In genomic region chr4:153341575-153342090, GRCh38 we compare ENCODE assay signal across 1 cellular context.
TF ChIP-seq lines count a peak whose summit lies in the region.

No MANE protein-coding gene starts in this region.

TF ChIP-seq in K562, 482 proteins besides CTCF, POLR2A, EP300 and RAD21 (continued from another document and continues in another):
- TF ChIP-seq TEAD4 (IDR thresholded peaks at IDR 0.05; ENCODE audit: low read length): peak; percentile 42; the same call in 1 of the 2 replicates
- TF ChIP-seq TEAD4 (CRISPR knock-in tag; IDR thresholded peaks at IDR 0.05; ENCODE audit: borderline replicate concordance): no peak
- TF ChIP-seq FOSL1 (tag; conservative IDR thresholded peaks at IDR 0.05): peak; percentile 92
- no peak for TF ChIP-seq NUFIP1 (IDR thresholded peaks at IDR 0.05; ENCODE audit: partially characterized antibody)
- TF ChIP-seq XRCC3 (IDR thresholded peaks at IDR 0.05): no peak
- TF ChIP-seq ZNF143 (CRISPR knock-in tag; IDR thresholded peaks at IDR 0.05): no peak
- no peak for TF ChIP-seq POLR2AphosphoS2 (IDR thresholded peaks at IDR 0.05; ENCODE audit: low read length)
- TF ChIP-seq CBX1 (IDR thresholded peaks at IDR 0.05; ENCODE audit: low read depth): no peak
- TF ChIP-seq SETDB1 (IDR thresholded peaks at IDR 0.05; ENCODE audit: low read length): no peak
- no peak for TF ChIP-seq TFAM (CRISPR knock-in tag; conservative IDR thresholded peaks at IDR 0.05)
- peak; percentile 23; the same call in 1 of the 2 replicates for TF ChIP-seq CEBPG (CRISPR knock-in tag; IDR thresholded peaks at IDR 0.05)
- no peak for TF ChIP-seq CEBPG (tag; conservative IDR thresholded peaks at IDR 0.05 in 1 of 2, IDR thresholded peaks at IDR 0.05 in 1 of 2)
- no peak for TF ChIP-seq SRSF7 (optimal IDR thresholded peaks at IDR 0.05; ENCODE audit: low read depth, low read length)
- peak; percentile 98 for TF ChIP-seq SPI1 (IDR thresholded peaks at IDR 0.05; ENCODE audit: borderline replicate concordance, low read depth, low read length)
- no peak for TF ChIP-seq KAT8 (IDR thresholded peaks at IDR 0.05; ENCODE audit: low read depth)
- TF ChIP-seq MEF2D (tag; conservative IDR thresholded peaks at IDR 0.05; ENCODE audit: low read depth): peak; percentile 91
- TF ChIP-seq, protein P1, sequence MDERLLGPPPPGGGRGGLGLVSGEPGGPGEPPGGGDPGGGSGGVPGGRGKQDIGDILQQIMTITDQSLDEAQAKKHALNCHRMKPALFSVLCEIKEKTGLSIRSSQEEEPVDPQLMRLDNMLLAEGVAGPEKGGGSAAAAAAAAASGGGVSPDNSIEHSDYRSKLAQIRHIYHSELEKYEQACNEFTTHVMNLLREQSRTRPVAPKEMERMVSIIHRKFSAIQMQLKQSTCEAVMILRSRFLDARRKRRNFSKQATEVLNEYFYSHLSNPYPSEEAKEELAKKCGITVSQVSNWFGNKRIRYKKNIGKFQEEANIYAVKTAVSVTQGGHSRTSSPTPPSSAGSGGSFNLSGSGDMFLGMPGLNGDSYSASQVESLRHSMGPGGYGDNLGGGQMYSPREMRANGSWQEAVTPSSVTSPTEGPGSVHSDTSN (CRISPR knock-in tag; IDR thresholded peaks at IDR 0.05; ENCODE audit: low read depth): no peak
- TF ChIP-seq, protein P1 (tag; conservative IDR thresholded peaks at IDR 0.05; ENCODE audit: low read depth): peak; percentile 55
- TF ChIP-seq JUND (IDR thresholded peaks at IDR 0.05; ENCODE audit: borderline replicate concordance, low read depth, low read length): peak; percentile 92
- peak; percentile 93; the same call in 2 of the 3 replicates for TF ChIP-seq JUND (tag; IDR thresholded peaks at IDR 0.05; ENCODE audit: borderline replicate concordance, low read depth, low read length)
- TF ChIP-seq, protein P2, sequence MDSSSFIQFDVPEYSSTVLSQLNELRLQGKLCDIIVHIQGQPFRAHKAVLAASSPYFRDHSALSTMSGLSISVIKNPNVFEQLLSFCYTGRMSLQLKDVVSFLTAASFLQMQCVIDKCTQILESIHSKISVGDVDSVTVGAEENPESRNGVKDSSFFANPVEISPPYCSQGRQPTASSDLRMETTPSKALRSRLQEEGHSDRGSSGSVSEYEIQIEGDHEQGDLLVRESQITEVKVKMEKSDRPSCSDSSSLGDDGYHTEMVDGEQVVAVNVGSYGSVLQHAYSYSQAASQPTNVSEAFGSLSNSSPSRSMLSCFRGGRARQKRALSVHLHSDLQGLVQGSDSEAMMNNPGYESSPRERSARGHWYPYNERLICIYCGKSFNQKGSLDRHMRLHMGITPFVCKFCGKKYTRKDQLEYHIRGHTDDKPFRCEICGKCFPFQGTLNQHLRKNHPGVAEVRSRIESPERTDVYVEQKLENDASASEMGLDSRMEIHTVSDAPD (CRISPR knock-in tag; IDR thresholded peaks at IDR 0.05): no peak
- TF ChIP-seq ZNF586 (CRISPR knock-in tag; conservative IDR thresholded peaks at IDR 0.05): no peak
- no peak for TF ChIP-seq CAMTA2 (CRISPR knock-in tag; conservative IDR thresholded peaks at IDR 0.05)
- TF ChIP-seq RBM39 (optimal IDR thresholded peaks at IDR 0.05; ENCODE audit: low read depth, low read length): no peak
- TF ChIP-seq, protein P3, sequence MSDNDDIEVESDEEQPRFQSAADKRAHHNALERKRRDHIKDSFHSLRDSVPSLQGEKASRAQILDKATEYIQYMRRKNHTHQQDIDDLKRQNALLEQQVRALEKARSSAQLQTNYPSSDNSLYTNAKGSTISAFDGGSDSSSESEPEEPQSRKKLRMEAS (CRISPR knock-in tag; IDR thresholded peaks at IDR 0.05): no peak
- TF ChIP-seq ETV1 (tag; conservative IDR thresholded peaks at IDR 0.05; ENCODE audit: low read depth): peak; percentile 39
- TF ChIP-seq AFF1 (IDR thresholded peaks at IDR 0.05; ENCODE audit: low read depth in 1 of 2, partially characterized antibody in 2 of 2): no peak
- no peak for TF ChIP-seq PHF21A (IDR thresholded peaks at IDR 0.05; ENCODE audit: borderline replicate concordance, low read depth)
- no peak for TF ChIP-seq ZNF518B (CRISPR knock-in tag; IDR thresholded peaks at IDR 0.05)
- TF ChIP-seq, protein P4, sequence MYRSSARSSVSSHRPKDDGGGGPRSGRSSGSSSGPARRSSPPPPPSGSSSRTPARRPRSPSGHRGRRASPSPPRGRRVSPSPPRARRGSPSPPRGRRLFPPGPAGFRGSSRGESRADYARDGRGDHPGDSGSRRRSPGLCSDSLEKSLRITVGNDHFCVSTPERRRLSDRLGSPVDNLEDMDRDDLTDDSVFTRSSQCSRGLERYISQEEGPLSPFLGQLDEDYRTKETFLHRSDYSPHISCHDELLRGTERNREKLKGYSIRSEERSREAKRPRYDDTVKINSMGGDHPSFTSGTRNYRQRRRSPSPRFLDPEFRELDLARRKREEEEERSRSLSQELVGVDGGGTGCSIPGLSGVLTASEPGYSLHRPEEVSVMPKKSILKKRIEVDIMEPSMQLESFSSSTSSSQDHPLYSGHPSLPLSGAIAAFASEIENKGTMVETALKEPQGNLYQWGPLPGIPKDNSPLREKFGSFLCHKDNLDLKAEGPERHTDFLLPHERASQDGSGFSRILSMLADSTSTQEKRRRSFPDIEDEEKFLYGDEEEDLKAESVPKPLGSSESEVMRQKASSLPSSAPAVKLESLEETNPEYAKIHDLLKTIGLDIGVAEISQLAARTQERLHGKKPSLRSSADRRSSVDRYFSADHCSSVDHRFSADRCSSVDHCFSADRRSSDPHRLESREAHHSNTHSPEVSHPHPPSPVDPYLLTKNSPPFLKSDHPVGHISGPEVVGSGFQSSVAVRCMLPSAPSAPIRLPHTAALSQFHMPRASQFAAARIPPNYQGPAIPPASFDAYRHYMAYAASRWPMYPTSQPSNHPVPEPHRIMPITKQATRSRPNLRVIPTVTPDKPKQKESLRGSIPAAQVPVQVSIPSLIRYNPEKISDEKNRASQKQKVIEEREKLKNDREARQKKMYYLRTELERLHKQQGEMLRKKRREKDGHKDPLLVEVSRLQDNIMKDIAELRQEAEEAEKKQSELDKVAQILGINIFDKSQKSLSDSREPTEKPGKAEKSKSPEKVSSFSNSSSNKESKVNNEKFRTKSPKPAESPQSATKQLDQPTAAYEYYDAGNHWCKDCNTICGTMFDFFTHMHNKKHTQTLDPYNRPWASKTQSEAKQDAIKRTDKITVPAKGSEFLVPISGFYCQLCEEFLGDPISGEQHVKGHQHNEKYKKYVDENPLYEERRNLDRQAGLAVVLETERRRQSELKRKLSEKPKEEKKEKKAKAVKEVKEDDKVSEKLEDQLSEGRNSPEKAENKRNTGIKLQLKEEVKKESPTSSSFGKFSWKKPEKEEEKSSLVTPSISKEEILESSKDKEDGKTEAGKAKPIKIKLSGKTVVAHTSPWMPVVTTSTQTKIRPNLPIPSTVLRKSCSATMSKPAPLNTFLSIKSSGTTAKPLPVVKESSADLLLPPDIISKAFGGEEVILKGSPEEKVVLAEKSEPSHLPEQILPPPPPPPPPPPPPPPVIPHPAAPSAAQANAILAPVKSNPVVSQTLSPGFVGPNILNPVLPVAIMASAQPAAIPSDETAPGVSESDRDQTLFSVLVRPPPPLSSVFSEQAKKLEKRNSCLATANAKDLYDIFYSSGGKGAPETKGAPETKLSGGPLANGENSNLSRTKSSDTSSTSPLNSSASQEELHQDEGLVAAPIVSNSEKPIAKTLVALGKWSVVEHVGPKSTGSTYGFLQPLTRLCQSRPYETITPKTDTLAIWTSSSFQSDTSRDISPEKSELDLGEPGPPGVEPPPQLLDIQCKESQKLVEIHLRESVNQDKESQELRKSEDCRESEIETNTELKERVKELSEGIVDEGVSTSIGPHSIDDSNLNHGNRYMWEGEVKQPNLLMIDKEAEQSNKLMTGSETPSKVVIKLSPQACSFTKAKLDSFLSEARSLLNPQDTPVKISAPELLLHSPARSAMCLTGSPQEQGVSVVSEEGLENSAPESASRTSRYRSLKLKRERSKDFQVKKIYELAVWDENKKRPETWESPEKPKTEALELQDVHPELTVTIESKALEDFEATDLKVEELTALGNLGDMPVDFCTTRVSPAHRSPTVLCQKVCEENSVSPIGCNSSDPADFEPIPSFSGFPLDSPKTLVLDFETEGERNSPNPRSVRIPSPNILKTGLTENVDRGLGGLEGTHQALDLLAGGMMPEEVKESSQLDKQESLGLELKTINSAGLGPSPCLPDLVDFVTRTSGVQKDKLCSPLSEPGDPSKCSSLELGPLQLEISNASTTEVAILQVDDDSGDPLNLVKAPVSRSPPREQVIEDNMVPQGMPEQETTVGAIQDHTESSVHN (IDR thresholded peaks at IDR 0.05; ENCODE audit: borderline replicate concordance in 1 of 2, low read depth in 1 of 2): no peak
- TF ChIP-seq, protein P5, sequence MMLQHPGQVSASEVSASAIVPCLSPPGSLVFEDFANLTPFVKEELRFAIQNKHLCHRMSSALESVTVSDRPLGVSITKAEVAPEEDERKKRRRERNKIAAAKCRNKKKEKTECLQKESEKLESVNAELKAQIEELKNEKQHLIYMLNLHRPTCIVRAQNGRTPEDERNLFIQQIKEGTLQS (IDR thresholded peaks at IDR 0.05): peak; percentile 85
- TF ChIP-seq, protein P5 (CRISPR knock-in tag; conservative IDR thresholded peaks at IDR 0.05): no peak; the same call in 1 of the 2 replicates
- TF ChIP-seq DPF2 (IDR thresholded peaks at IDR 0.05): peak; percentile 69
- TF ChIP-seq SMARCB1 (IDR thresholded peaks at IDR 0.05; ENCODE audit: insufficient read length, low read depth): no peak
- TF ChIP-seq SP1 (CRISPR knock-in tag; IDR thresholded peaks at IDR 0.05): peak; percentile 58
- peak; percentile 85; the same call in 1 of the 2 replicates for TF ChIP-seq MEF2A (IDR thresholded peaks at IDR 0.05; ENCODE audit: control insufficient read depth, low read depth, low read length)
- no peak for TF ChIP-seq ZBTB1 (CRISPR knock-in tag; IDR thresholded peaks at IDR 0.05; ENCODE audit: borderline replicate concordance, low read depth)
- TF ChIP-seq CTBP1 (IDR thresholded peaks at IDR 0.05; ENCODE audit: borderline replicate concordance): peak; percentile 41; the same call in 1 of the 2 replicates
- TF ChIP-seq SMARCC2 (IDR thresholded peaks at IDR 0.05; ENCODE audit: low read depth): no peak
- 0 out of 2 replicates have a peak, but pooled peaks have one; percentile 57 for TF ChIP-seq ZNF584 (CRISPR knock-in tag; IDR thresholded peaks at IDR 0.05; ENCODE audit: low read depth)
- TF ChIP-seq KLF16 (IDR thresholded peaks at IDR 0.05): no peak
- peak; percentile 84 for TF ChIP-seq CREM (IDR thresholded peaks at IDR 0.05; ENCODE audit: low read depth)
- no peak for TF ChIP-seq PRPF4 (IDR thresholded peaks at IDR 0.05; ENCODE audit: insufficient read depth, low read depth, low read length, poor library complexity, severe bottlenecking)
- no peak for TF ChIP-seq HDAC8 (tag; IDR thresholded peaks at IDR 0.05)
